Comparison of ENCODE assay signal across 8 cellular contexts in genomic region chr15:91852741-91853500, GRCh38. TPM values are rescaled to one million over a fixed set of nuclear protein-coding genes. Genes with fewer than 3 reads are reported as not detected.
DNase-seq lines count a peak whose midpoint lies in the region; ATAC-seq and TF ChIP-seq lines count a peak whose summit lies in the region.

No MANE protein-coding gene starts in this region.

- 0 to 1% methylated on average over 70 of the region's 70 CpGs for WGBS in ectodermal cell, 2 experiments

- CTCF ChIA-PET in A673 (lab: Charles Lee), result interaction anchor here (0.6 to 0.8 kb wide), 2 partner anchors 15 to 147 kb away, joined by 3 to 4 read pairs; no protein-coding TSS in a partner anchor
- CTCF ChIA-PET in activated CD4-positive, alpha-beta memory T cell treated with anti-CD3 and anti-CD28 coated beads, Interleukin-2, amount 10 ng/mL, durations not matched to agents 7 days and 5 days (lab: Charles Lee), result interaction anchor here (0.8 to 4.8 kb wide), 13 partner anchors 9 to 581 kb away, joined by 3 to 30 read pairs (median 3); no protein-coding TSS in a partner anchor

- H3K27me3 Mint-ChIP-seq in activated CD4-positive, alpha-beta memory T cell treated with anti-CD3 and anti-CD28 coated beads, Interleukin-2, amount 10 ng/mL, durations not matched to agents 7 days and 5 days, result no peaks in the 10 kb centered on the region

- peak overlapping the region; percentile 83 for H3K4me3 Mint-ChIP-seq in activated CD4-positive, alpha-beta memory T cell treated with anti-CD3 and anti-CD28 coated beads, Interleukin-2, amount 10 ng/mL, durations not matched to agents 7 days and 5 days

- H3K9me3 ChIP-seq in A673 (ENCODE audit: low read depth, low read length, poor library complexity, severe bottlenecking), result no peaks in the 10 kb centered on the region
- H3K9me3 ChIP-seq in ectodermal cell (ENCODE audit: control insufficient read depth, low read length), result no peaks in the 10 kb centered on the region
- H3K9me3 ChIP-seq in lower lobe of right lung, result no peaks in the 10 kb centered on the region

- no peaks in the 10 kb centered on the region for H3K36me3 ChIP-seq in A673 (ENCODE audit: insufficient read depth, low read length, poor library complexity, severe bottlenecking)
- H3K36me3 ChIP-seq in ectodermal cell (ENCODE audit: control insufficient read depth, insufficient read depth, low read length), result no peaks in the 10 kb centered on the region
- no peaks in the 10 kb centered on the region for H3K36me3 ChIP-seq in lower lobe of right lung

- no peaks in the 10 kb centered on the region for H3K9me3 Mint-ChIP-seq in activated CD4-positive, alpha-beta memory T cell treated with anti-CD3 and anti-CD28 coated beads, Interleukin-2, amount 10 ng/mL, durations not matched to agents 7 days and 5 days

- H3K27ac ChIP-seq in A673 (ENCODE audit: low read depth, low read length, poor library complexity, severe bottlenecking) (peak overlapping the region; percentile 76), ectodermal cell (ENCODE audit: insufficient read depth, low read depth, low read length, poor library complexity, severe bottlenecking) (no peak overlapping the region), lower lobe of right lung (peak overlapping the region; percentile 93)

- TF ChIP-seq CTCF in A673 (conservative IDR thresholded peaks at IDR 0.05; ENCODE audit: low read depth, low read length) (peak; percentile 13), lower lobe of right lung (IDR thresholded peaks at IDR 0.05) (peak; percentile 71)

- DNase-seq in A673 (ENCODE audit: low spot score), result peak; percentile 63
- peak; percentile 18 for DNase-seq in NCI-H446 treated with DMSO at 0.1 percent for 48 hours (lab: John Stamatoyannopoulos, UW)
- peak; percentile 77 for DNase-seq in activated CD4-positive, alpha-beta memory T cell treated with anti-CD3 and anti-CD28 coated beads, Interleukin-2, amount 10 ng/mL, durations not matched to agents 7 days and 5 days
- DNase-seq in lower lobe of right lung, result peak; percentile 91
- peak; percentile 26 to 67 (median 48) for DNase-seq in stimulated activated CD4-positive, alpha-beta T cell treated with anti-CD3 and anti-CD28 coated beads, TNF-alpha, amount 100 ng/mL, for 1 hour (ENCODE audit: low read depth in 3 of 3, low spot score in 1 of 3)

- peak overlapping the region; percentile 87 for H3K27ac Mint-ChIP-seq in activated CD4-positive, alpha-beta memory T cell treated with anti-CD3 and anti-CD28 coated beads, Interleukin-2, amount 10 ng/mL, durations not matched to agents 7 days and 5 days

- H3K27me3 ChIP-seq in A673 (replicated peaks; ENCODE audit: insufficient read depth, low read depth, low read length, poor library complexity) (peaks cover 10% of the 10 kb centered on the region), ectodermal cell (ENCODE audit: control insufficient read depth, insufficient read depth, low read length, poor library complexity, severe bottlenecking) (peaks cover 25% of the 10 kb centered on the region), lower lobe of right lung (ENCODE audit: low read depth) (no peaks in the 10 kb centered on the region)

- POLR2A ChIA-PET in A673 (lab: Charles Lee; ENCODE audit: low non-redundant PET), result no interaction called here
- POLR2A ChIA-PET in activated CD4-positive, alpha-beta memory T cell treated with anti-CD3 and anti-CD28 coated beads, Interleukin-2, amount 10 ng/mL, durations not matched to agents 7 days and 5 days (lab: Charles Lee), result interaction anchor here (0.6 to 4.7 kb wide), 6 partner anchors 9 to 1030 kb away, joined by 3 to 47 read pairs (median 3); no protein-coding TSS in a partner anchor

- H3K4me1 Mint-ChIP-seq in activated CD4-positive, alpha-beta memory T cell treated with anti-CD3 and anti-CD28 coated beads, Interleukin-2, amount 10 ng/mL, durations not matched to agents 7 days and 5 days, result peaks cover 59% of the 10 kb centered on the region

- no TSS peak for BruUV-seq in A673 (replicated peaks; lab: Mats Ljungman, UMichigan)

- ATAC-seq in GM18511 (IDR thresholded peaks at IDR 0.05; ENCODE audit: unreplicated experiment) (peak; percentile 49), HG03045 (IDR thresholded peaks at IDR 0.05; ENCODE audit: unreplicated experiment) (peak; percentile 56), lower lobe of right lung (peak; percentile 86 to 92)

- H3K4me3 ChIP-seq in A673 (ENCODE audit: low read depth, low read length, poor library complexity, severe bottlenecking) (peak overlapping the region; percentile 71), ectodermal cell (ENCODE audit: insufficient read depth, low read depth, low read length) (peak overlapping the region; percentile 62), lower lobe of right lung (peak overlapping the region; percentile 77)

- H3K4me1 ChIP-seq in A673 (ENCODE audit: insufficient read depth, low read length, poor library complexity, severe bottlenecking) (peaks cover 39% of the 10 kb centered on the region), ectodermal cell (ENCODE audit: control insufficient read depth, insufficient read depth, low read length) (peaks cover 6% of the 10 kb centered on the region), lower lobe of right lung (peaks cover 59% of the 10 kb centered on the region)

- peaks cover 9% of the 10 kb centered on the region for H3K36me3 Mint-ChIP-seq in activated CD4-positive, alpha-beta memory T cell treated with anti-CD3 and anti-CD28 coated beads, Interleukin-2, amount 10 ng/mL, durations not matched to agents 7 days and 5 days (ENCODE audit: low read depth)

- intact Hi-C loops in A673 (cut with micrococcal nuclease; ENCODE audit: unreplicated experiment), result loop anchor here (10.0 kb wide), 1 partner anchor 148 kb away; no protein-coding TSS in a partner anchor
- intact Hi-C loops in lower lobe of right lung (cut with DNase I), result no loop called here

RNA-seq across cellular contexts. Expression of gene SLCO3A1, which starts 0.6 kb away (rescaled TPM):
- total RNA-seq in A673 (2021), result 16.6 and 17.7 TPM in 2 replicates
- total RNA-seq in activated CD4-positive, alpha-beta memory T cell treated with anti-CD3 and anti-CD28 coated beads, Interleukin-2, amount 10 ng/mL, durations not matched to agents 7 days and 5 days, result 10 to 100 TPM; 48.8 to 52.6 TPM
- polyA plus RNA-seq in ectodermal cell (2013, experiment 1 of 4), result 11.0 TPM
- polyA plus RNA-seq in ectodermal cell (2013, experiment 2 of 4), result 8.3 TPM
- 10.6 TPM for polyA plus RNA-seq in ectodermal cell (2013, experiment 3 of 4)
- polyA plus RNA-seq in ectodermal cell (2013, experiment 4 of 4), result 16.7 TPM
- 42.5 TPM for total RNA-seq in lower lobe of right lung

Comparison
In these comparisons a context has a peak if more than half of its experiments do, and no peak if none do; other contexts are left out.
1. DNase-seq: peak in every context shown above with its lines; median percentile 91 in lower lobe of right lung; 77 in activated CD4-positive, alpha-beta memory T cell treated with anti-CD3 and anti-CD28 coated beads, Interleukin-2, amount 10 ng/mL, durations not matched to agents 7 days and 5 days; 63 in A673; 48 in stimulated activated CD4-positive, alpha-beta T cell treated with anti-CD3 and anti-CD28 coated beads, TNF-alpha, amount 100 ng/mL, for 1 hour; 18 in NCI-H446 treated with DMSO at 0.1 percent for 48 hours.